ENCODE assay signal across 8 cellular contexts in the genomic region with DNA sequence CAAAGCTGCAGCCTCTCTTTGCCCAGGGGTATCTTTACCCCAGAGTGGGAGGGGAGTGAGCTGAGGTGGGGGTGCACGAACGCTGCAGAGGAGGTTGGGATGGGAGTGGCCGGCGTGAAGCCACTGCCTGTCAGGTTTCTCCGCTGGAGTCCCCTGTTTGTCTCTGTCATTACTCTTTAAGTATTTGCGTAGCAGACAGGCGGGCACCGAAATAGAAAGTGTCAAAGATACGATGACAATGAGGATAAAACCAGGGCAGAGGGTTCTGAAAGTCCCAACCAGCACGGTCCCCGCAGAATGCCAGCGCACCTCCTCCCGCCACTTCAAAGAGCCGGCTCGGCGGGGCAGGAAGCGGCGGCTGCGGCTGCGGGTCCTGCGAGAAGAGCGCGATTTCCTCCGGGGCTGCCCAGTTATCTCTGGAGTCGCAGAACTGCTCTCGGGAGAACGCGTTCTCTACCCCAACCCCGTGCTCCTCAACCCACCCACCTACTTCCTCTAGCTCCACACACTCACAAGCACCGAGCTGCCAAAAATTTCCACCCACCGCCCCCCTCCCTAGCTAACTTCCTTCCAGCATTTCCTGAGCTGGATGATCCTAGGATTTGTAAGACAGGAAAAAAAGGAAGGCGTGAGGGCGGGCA. TPM values are rescaled to one million over a fixed set of nuclear protein-coding genes. Genes with fewer than 3 reads are reported as not detected.
DNase-seq lines count a peak whose midpoint lies in the region; ATAC-seq and TF ChIP-seq lines count a peak whose summit lies in the region.

A gene with protein sequence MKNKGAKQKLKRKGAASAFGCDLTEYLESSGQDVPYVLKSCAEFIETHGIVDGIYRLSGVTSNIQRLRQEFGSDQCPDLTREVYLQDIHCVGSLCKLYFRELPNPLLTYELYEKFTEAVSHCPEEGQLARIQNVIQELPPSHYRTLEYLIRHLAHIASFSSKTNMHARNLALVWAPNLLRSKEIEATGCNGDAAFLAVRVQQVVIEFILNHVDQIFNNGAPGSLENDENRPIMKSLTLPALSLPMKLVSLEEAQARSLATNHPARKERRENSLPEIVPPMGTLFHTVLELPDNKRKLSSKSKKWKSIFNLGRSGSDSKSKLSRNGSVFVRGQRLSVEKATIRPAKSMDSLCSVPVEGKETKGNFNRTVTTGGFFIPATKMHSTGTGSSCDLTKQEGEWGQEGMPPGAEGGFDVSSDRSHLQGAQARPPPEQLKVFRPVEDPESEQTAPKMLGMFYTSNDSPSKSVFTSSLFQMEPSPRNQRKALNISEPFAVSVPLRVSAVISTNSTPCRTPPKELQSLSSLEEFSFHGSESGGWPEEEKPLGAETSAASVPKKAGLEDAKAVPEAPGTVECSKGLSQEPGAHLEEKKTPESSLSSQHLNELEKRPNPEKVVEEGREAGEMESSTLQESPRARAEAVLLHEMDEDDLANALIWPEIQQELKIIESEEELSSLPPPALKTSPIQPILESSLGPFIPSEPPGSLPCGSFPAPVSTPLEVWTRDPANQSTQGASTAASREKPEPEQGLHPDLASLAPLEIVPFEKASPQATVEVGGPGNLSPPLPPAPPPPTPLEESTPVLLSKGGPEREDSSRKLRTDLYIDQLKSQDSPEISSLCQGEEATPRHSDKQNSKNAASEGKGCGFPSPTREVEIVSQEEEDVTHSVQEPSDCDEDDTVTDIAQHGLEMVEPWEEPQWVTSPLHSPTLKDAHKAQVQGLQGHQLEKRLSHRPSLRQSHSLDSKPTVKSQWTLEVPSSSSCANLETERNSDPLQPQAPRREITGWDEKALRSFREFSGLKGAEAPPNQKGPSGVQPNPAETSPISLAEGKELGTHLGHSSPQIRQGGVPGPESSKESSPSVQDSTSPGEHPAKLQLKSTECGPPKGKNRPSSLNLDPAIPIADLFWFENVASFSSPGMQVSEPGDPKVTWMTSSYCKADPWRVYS (N-terminal part only) (plus strand): TSS at position 623 of the 641 bp plus-strand sequence. CDS start 522 bp downstream, outside the sequence.

- CTCF ChIA-PET in activated CD4-positive, alpha-beta memory T cell treated with anti-CD3 and anti-CD28 coated beads for 36 hours (lab: Charles Lee): interaction anchor here (0.6 to 7.0 kb wide), 8 partner anchors 9 to 757 kb away, joined by 3 to 29 read pairs (median 4); a partner anchor contains a TSS

- peak within 1 kb of the TSS in 57 of 59 donors; percentile 16 to 96 (median 85) for H3K27ac ChIP-seq in dorsolateral prefrontal cortex

- peak; percentile 28 for DNase-seq in NCI-H1694 treated with DMSO at 0.1 percent for 48 hours (lab: John Stamatoyannopoulos, UW)
- no peak for DNase-seq in NCI-H1694 (lab: John Stamatoyannopoulos, UW)
- DNase-seq in NCI-H2227 (lab: John Stamatoyannopoulos, UW; ENCODE audit: unreplicated experiment): peak; percentile 57
- peak; percentile 95 for DNase-seq in activated CD4-positive, alpha-beta memory T cell treated with anti-CD3 and anti-CD28 coated beads for 36 hours
- DNase-seq in dorsolateral prefrontal cortex: peak in 7 of 10 donors; percentile 17 to 69 (median 49)
- DNase-seq in lung microvascular endothelial cell (ENCODE audit: low read depth in 2 of 2): peak; percentile 73 to 87
- DNase-seq in stimulated activated CD4-positive, alpha-beta T cell treated with anti-CD3 and anti-CD28 coated beads, TNF-alpha, amount 100 ng/mL, for 48 hours (ENCODE audit: low read depth in 3 of 3): peak; percentile 73 to 81 (median 75)

- peaks cover 44% of the 10 kb centered on the region for H3K4me1 Mint-ChIP-seq in activated CD4-positive, alpha-beta memory T cell treated with anti-CD3 and anti-CD28 coated beads for 36 hours (ENCODE audit: low read depth)

- H3K4me3 Mint-ChIP-seq in activated CD4-positive, alpha-beta memory T cell treated with anti-CD3 and anti-CD28 coated beads for 36 hours: peak within 1 kb of the TSS; percentile 83

- no peaks in the 10 kb centered on the region for H3K9me3 Mint-ChIP-seq in activated CD4-positive, alpha-beta memory T cell treated with anti-CD3 and anti-CD28 coated beads for 36 hours

- peak within 1 kb of the TSS; percentile 54 to 88 (median 75) for H3K4me3 ChIP-seq in dorsolateral prefrontal cortex

- H3K27ac Mint-ChIP-seq in activated CD4-positive, alpha-beta memory T cell treated with anti-CD3 and anti-CD28 coated beads for 36 hours: peak within 1 kb of the TSS; percentile 93

- ATAC-seq in HG02610 (IDR thresholded peaks at IDR 0.05; ENCODE audit: unreplicated experiment): peak; percentile 62

- intact Hi-C loops in activated CD4-positive, alpha-beta memory T cell treated with anti-CD3 and anti-CD28 coated beads for 36 hours (cut with micrococcal nuclease): loop anchor here (1.0 to 10.0 kb wide), 10 partner anchors 29 to 1051 kb away; a partner anchor contains a TSS
- intact Hi-C loops in dorsolateral prefrontal cortex (cut with DNase I): no loop called here

- no peak for TF ChIP-seq CTCF in dorsolateral prefrontal cortex (IDR thresholded peaks at IDR 0.05 in 54 of 56, conservative IDR thresholded peaks at IDR 0.05 in 2 of 56; ENCODE audit: low read depth in 1 of 56, partially characterized antibody in 56 of 56)

- POLR2A ChIA-PET in activated CD4-positive, alpha-beta memory T cell treated with anti-CD3 and anti-CD28 coated beads for 36 hours (lab: Charles Lee): interaction anchor here (0.9 to 3.4 kb wide), 10 partner anchors 28 to 801 kb away, joined by 3 to 45 read pairs (median 8); a partner anchor contains a TSS

- H3K36me3 Mint-ChIP-seq in activated CD4-positive, alpha-beta memory T cell treated with anti-CD3 and anti-CD28 coated beads for 36 hours: peaks cover 2% of the 10 kb centered on the region

- no peaks in the 10 kb centered on the region for H3K27me3 Mint-ChIP-seq in activated CD4-positive, alpha-beta memory T cell treated with anti-CD3 and anti-CD28 coated beads for 36 hours

- peaks cover 0 to 8% (median 0%) of the 10 kb centered on the region in 45 donors for H3K27me3 ChIP-seq in dorsolateral prefrontal cortex

RNA-seq across cellular contexts. Expression of the gene that starts here (rescaled TPM):
- 10 to 100 TPM; 10.8 to 11.4 TPM for total RNA-seq in activated CD4-positive, alpha-beta memory T cell treated with anti-CD3 and anti-CD28 coated beads for 36 hours
- total RNA-seq in dorsolateral prefrontal cortex (10 to 100 TPM; 10.9 to 62.5 (median 21.3) TPM), lung microvascular endothelial cell (19.8 and 21.6 TPM in 2 replicates)
